ENCODE assay signal across 17 cellular contexts in genomic region chr1:81126989-81127571, GRCh38.
DNase-seq lines count a peak whose midpoint lies in the region; ATAC-seq and TF ChIP-seq lines count a peak whose summit lies in the region.
"Had no signal": no experiment of that assay in that cellular context is flagged by ENCODE, and none has a peak within 500 bp of the region (broad histone marks: within the 10 kb centered on the region; RNA-seq: fewer than 3 reads in every experiment).

No MANE protein-coding gene starts in this region.

- H3K27me3 Mint-ChIP-seq in activated naive CD8-positive, alpha-beta T cell treated with anti-CD3 and anti-CD28 coated beads, Interleukin-2, amount 50 U/mL, for 24 hours = no peaks in the 10 kb centered on the region
- H3K27me3 Mint-ChIP-seq: brain; natural killer cell treated with Interleukin-12 subunit alpha and Interleukin-12 subunit beta and Interleukin-15 and Interleukin-18, amount 100 ng/mL, for 72 hours had no signal

- H3K27ac Mint-ChIP-seq in activated naive CD8-positive, alpha-beta T cell treated with anti-CD3 and anti-CD28 coated beads, Interleukin-2, amount 50 U/mL, for 24 hours = no peak overlapping the region
- H3K27ac Mint-ChIP-seq: brain; natural killer cell treated with Interleukin-12 subunit alpha and Interleukin-12 subunit beta and Interleukin-15 and Interleukin-18, amount 100 ng/mL, for 72 hours; T-helper 1 cell treated with Interleukin-12 subunit alpha and Interleukin-12 subunit beta and Interleukin-4 antibody, amounts not matched to agents 30 μg/mL and 1 μg/mL, for 36 hours had no signal

- no peak for ATAC-seq in activated naive CD8-positive, alpha-beta T cell treated with anti-CD3 and anti-CD28 coated beads, Interleukin-2, amount 50 U/mL, for 24 hours
- ATAC-seq: activated CD4-positive, CD25-positive, alpha-beta regulatory T cell treated with anti-CD3 and anti-CD28 coated beads, Interleukin-2, amount 50 U/mL, for 24 hours; lower lobe of right lung; natural killer cell treated with Interleukin-12 subunit alpha and Interleukin-12 subunit beta and Interleukin-15 and Interleukin-18, amount 100 ng/mL, for 72 hours had no signal

- H3K9me3 ChIP-seq in tibial artery = no peaks in the 10 kb centered on the region
- H3K9me3 ChIP-seq: lower lobe of right lung had no signal

- no peaks in the 10 kb centered on the region for H3K4me1 Mint-ChIP-seq in activated naive CD8-positive, alpha-beta T cell treated with anti-CD3 and anti-CD28 coated beads, Interleukin-2, amount 50 U/mL, for 24 hours

- no peak overlapping the region for H3K4me3 Mint-ChIP-seq in activated naive CD8-positive, alpha-beta T cell treated with anti-CD3 and anti-CD28 coated beads, Interleukin-2, amount 50 U/mL, for 24 hours
- H3K4me3 Mint-ChIP-seq: brain; natural killer cell treated with Interleukin-12 subunit alpha and Interleukin-12 subunit beta and Interleukin-15 and Interleukin-18, amount 100 ng/mL, for 72 hours; T-helper 1 cell treated with Interleukin-12 subunit alpha and Interleukin-12 subunit beta and Interleukin-4 antibody, amounts not matched to agents 30 μg/mL and 1 μg/mL, for 36 hours had no signal

- H3K27ac ChIP-seq in tibial artery = no peak overlapping the region
- H3K27ac ChIP-seq: lower lobe of right lung had no signal

- no peaks in the 10 kb centered on the region for H3K27me3 ChIP-seq in tibial artery

- intact Hi-C loops in tibial artery (cut with DNase I; ENCODE audit: low total_unique reads) = no loop called here

- H3K9me3 Mint-ChIP-seq in activated naive CD8-positive, alpha-beta T cell treated with anti-CD3 and anti-CD28 coated beads, Interleukin-2, amount 50 U/mL, for 24 hours = peaks cover 19% of the 10 kb centered on the region
- H3K9me3 Mint-ChIP-seq: T-helper 1 cell treated with Interleukin-12 subunit alpha and Interleukin-12 subunit beta and Interleukin-4 antibody, amounts not matched to agents 30 μg/mL and 1 μg/mL, for 36 hours had no signal

- peaks cover 0 to 25% (median 3%) of the 10 kb centered on the region in 4 donors for H3K4me1 ChIP-seq in tibial artery
- H3K4me1 ChIP-seq: lower lobe of right lung had no signal

- no peak overlapping the region for H3K4me3 ChIP-seq in fibroblast of villous mesenchyme (ENCODE audit: low read depth, low read length)
- H3K4me3 ChIP-seq in tibial artery = no peak overlapping the region
- H3K4me3 ChIP-seq: lower lobe of right lung had no signal

- TF ChIP-seq CTCF in fibroblast of villous mesenchyme (IDR thresholded peaks at IDR 0.05; ENCODE audit: insufficient read depth, low read depth, low read length) = no peak
- no peak for TF ChIP-seq CTCF in tibial artery (IDR thresholded peaks at IDR 0.05)

- no peaks in the 10 kb centered on the region for H3K36me3 Mint-ChIP-seq in activated naive CD8-positive, alpha-beta T cell treated with anti-CD3 and anti-CD28 coated beads, Interleukin-2, amount 50 U/mL, for 24 hours (ENCODE audit: low read depth)
- H3K36me3 Mint-ChIP-seq: brain; natural killer cell treated with Interleukin-12 subunit alpha and Interleukin-12 subunit beta and Interleukin-15 and Interleukin-18, amount 100 ng/mL, for 72 hours had no signal

- H3K36me3 ChIP-seq in tibial artery = no peaks in the 10 kb centered on the region
- H3K36me3 ChIP-seq: lower lobe of right lung had no signal

- DNase-seq in COLO668 (lab: John Stamatoyannopoulos, UW; ENCODE audit: unreplicated experiment) = peak; percentile 73
- DNase-seq in NCI-H1417 (lab: John Stamatoyannopoulos, UW) = peak; percentile 39 to 97 (median 80)
- peak; percentile 94 for DNase-seq in NCI-H82 treated with DMSO at 0.1 percent for 48 hours (lab: John Stamatoyannopoulos, UW; ENCODE audit: unreplicated experiment)
- DNase-seq in fibroblast of villous mesenchyme (ENCODE audit: low read depth) = peak; percentile 4
- DNase-seq in activated naive CD8-positive, alpha-beta T cell treated with anti-CD3 and anti-CD28 coated beads, Interleukin-2, amount 50 U/mL, for 24 hours = no peak
- no peak for DNase-seq in tibial artery
- DNase-seq in activated CD4-positive, alpha-beta T cell treated with anti-CD3 and anti-CD28 coated beads, Interleukin-2, amount 50 U/mL, for 48 hours = no peak
- DNase-seq in LoVo (ENCODE audit: low spot score) = no peak
- DNase-seq: activated naive CD4-positive, alpha-beta T cell treated with Interleukin-2 at 50 U/mL for 16 hours; lower lobe of right lung; MM.1S; NCI-H510A treated with DMSO at 0.1 percent for 48 hours; stimulated activated CD4-positive, alpha-beta T cell treated with anti-CD3 and anti-CD28 coated beads, Interleukin-2, amount 100 ng/mL, for 24 hours had no signal

Comparison
In these comparisons a context has a peak if more than half of its experiments do, and no peak if none do; other contexts are left out.
1. DNase-seq: peak in COLO668 (single experiment), NCI-H1417 (3 of 3), NCI-H82 treated with DMSO at 0.1 percent for 48 hours (single experiment) and fibroblast of villous mesenchyme (single experiment); none in activated naive CD8-positive, alpha-beta T cell treated with anti-CD3 and anti-CD28 coated beads, Interleukin-2, amount 50 U/mL, for 24 hours (single experiment), tibial artery (0 of 2), activated CD4-positive, alpha-beta T cell treated with anti-CD3 and anti-CD28 coated beads, Interleukin-2, amount 50 U/mL, for 48 hours (0 of 2) and LoVo (single experiment).